ENCODE assay signal across 1 cellular context in genomic region chr9:128073260-128073886, GRCh38.
A peak's percentile ranks its signal among the peaks of the same experiment; 100 is the strongest.
TF ChIP-seq lines count a peak whose summit lies in the region.

No MANE protein-coding gene starts in this region.

TF ChIP-seq in liver, 16 proteins besides CTCF, POLR2A, EP300 and RAD21 (continued from another document):
- TF ChIP-seq ZBTB33 (IDR thresholded peaks at IDR 0.05) (peak; percentile 64), SP1 (IDR thresholded peaks at IDR 0.05) (peak; percentile 60), ATF3 (IDR thresholded peaks at IDR 0.05) (peak; percentile 78), YY1 (IDR thresholded peaks at IDR 0.05) (peak; percentile 83)
